In genomic region chr2:69288429-69288828, GRCh38 we compare ENCODE assay signal across 31 cellular contexts.
"Had no signal": no experiment of that assay in that cellular context is flagged by ENCODE, and none has a peak within 500 bp of the region (broad histone marks: within the 10 kb centered on the region; RNA-seq: fewer than 3 reads in every experiment).

No MANE protein-coding gene starts in this region.

- H3K4me2 ChIP-seq: neural progenitor cell, smooth muscle cell had no signal

- H2AFZ ChIP-seq: neural progenitor cell, parathyroid adenoma had no signal

- H3K4me3 ChIP-seq: neural progenitor cell, ovary, psoas muscle, skin epidermis, smooth muscle cell, spleen, thoracic aorta, thyroid gland, tibial nerve, upper lobe of left lung, vagina had no signal

- H3K9ac ChIP-seq: neural progenitor cell, parathyroid adenoma had no signal

- H3K27ac ChIP-seq: neural progenitor cell, ovary, parathyroid adenoma, psoas muscle, skin epidermis, spleen, thoracic aorta, thyroid gland, tibial nerve, upper lobe of left lung, vagina had no signal

- H3K27me3 Mint-ChIP-seq: progenitor cell of endocrine pancreas; stimulated activated naive CD8-positive, alpha-beta T cell treated with anti-CD3 and anti-CD28 coated beads, Interleukin-15, amount 100 ng/mL, for 72 hours had no signal

- DNase-seq: naive thymus-derived CD4-positive, alpha-beta T cell; natural killer cell; occipital lobe; ovary; posterior cingulate gyrus; psoas muscle; right cardiac atrium; spleen; stimulated activated CD4-positive, alpha-beta T cell treated with anti-CD3 and anti-CD28 coated beads, Interleukin-12 subunit alpha, Interleukin-12 subunit beta, amount 100 ng/mL, for 4 hours; stimulated activated CD4-positive, alpha-beta T cell treated with anti-CD3 and anti-CD28 coated beads, Interleukin-1b, Interleukin-23, amount 100 ng/mL, for 48 hours; stimulated activated CD4-positive, alpha-beta T cell treated with anti-CD3 and anti-CD28 coated beads, Interleukin-4, amount 100 ng/mL, for 1 hour; stimulated activated CD4-positive, alpha-beta T cell treated with anti-CD3 and anti-CD28 coated beads, Interleukin-4, amount 100 ng/mL, for 4 hours; stimulated activated CD8-positive, alpha-beta memory T cell treated with anti-CD3 and anti-CD28 coated beads, Interleukin-4, amount 100 ng/mL, for 48 hours; stimulated activated naive CD4-positive, alpha-beta T cell treated with Interleukin-2 at 50 U/mL for 16 hours; stimulated activated naive CD8-positive, alpha-beta T cell treated with anti-CD3 and anti-CD28 coated beads, Interleukin-15, amount 100 ng/mL, for 72 hours; substantia nigra; thyroid gland; trophoblast cell; upper lobe of left lung had no signal

- H3K9me3 Mint-ChIP-seq: naive thymus-derived CD4-positive, alpha-beta T cell; natural killer cell; nephron; neural progenitor cell; stimulated activated naive CD8-positive, alpha-beta T cell treated with anti-CD3 and anti-CD28 coated beads, Interleukin-15, amount 100 ng/mL, for 72 hours had no signal

- ATAC-seq: naive thymus-derived CD4-positive, alpha-beta T cell; natural killer cell; psoas muscle; right cardiac atrium; sciatic nerve; stimulated activated memory B cell treated with anti-CD40 and anti-IgM and Interleukin-4, amounts not matched to agents 10 μg/mL and 1 μg/mL and 100 μg/mL, for 72 hours; stimulated activated naive CD8-positive, alpha-beta T cell treated with anti-CD3 and anti-CD28 coated beads, Interleukin-15, amount 100 ng/mL, for 72 hours had no signal

- H3K4me1 Mint-ChIP-seq: naive thymus-derived CD4-positive, alpha-beta T cell; natural killer cell; neural progenitor cell; stimulated activated naive CD8-positive, alpha-beta T cell treated with anti-CD3 and anti-CD28 coated beads, Interleukin-15, amount 100 ng/mL, for 72 hours had no signal

- H3K27me3 ChIP-seq: neural progenitor cell, ovary, spleen, thyroid gland, tibial nerve, upper lobe of left lung, vagina had no signal

- H3K4me3 Mint-ChIP-seq: naive thymus-derived CD4-positive, alpha-beta T cell; natural killer cell; nephron; neural progenitor cell; stimulated activated memory B cell treated with anti-CD40 and anti-IgM and Interleukin-4, amounts not matched to agents 10 μg/mL and 1 μg/mL and 100 μg/mL, for 72 hours; stimulated activated naive CD8-positive, alpha-beta T cell treated with anti-CD3 and anti-CD28 coated beads, Interleukin-15, amount 100 ng/mL, for 72 hours had no signal

- H3K36me3 ChIP-seq: neural progenitor cell, ovary, spleen, thoracic aorta, thyroid gland, tibial nerve, upper lobe of left lung, vagina had no signal

- H3K36me3 Mint-ChIP-seq: naive thymus-derived CD4-positive, alpha-beta T cell; natural killer cell; neural progenitor cell; stimulated activated memory B cell treated with anti-CD40 and anti-IgM and Interleukin-4, amounts not matched to agents 10 μg/mL and 1 μg/mL and 100 μg/mL, for 72 hours had no signal

- H3K4me1 ChIP-seq: neural progenitor cell, psoas muscle, spleen, upper lobe of left lung had no signal

- FAIRE-seq: urothelium cell line had no signal

- H3K27ac Mint-ChIP-seq: naive thymus-derived CD4-positive, alpha-beta T cell; natural killer cell; progenitor cell of endocrine pancreas; stimulated activated memory B cell treated with anti-CD40 and anti-IgM and Interleukin-4, amounts not matched to agents 10 μg/mL and 1 μg/mL and 100 μg/mL, for 72 hours had no signal

- H3K79me2 ChIP-seq: parathyroid adenoma had no signal

- H3K9me3 ChIP-seq: ovary, psoas muscle, spleen, thoracic aorta, thyroid gland, tibial nerve, upper lobe of left lung, vagina had no signal
